In genomic region chr11:48036011-48036410, GRCh38 we compare ENCODE assay signal across 13 cellular contexts. TPM values are rescaled to one million over a fixed set of nuclear protein-coding genes. Genes with fewer than 3 reads are reported as not detected.
DNase-seq lines count a peak whose midpoint lies in the region; ATAC-seq and TF ChIP-seq lines count a peak whose summit lies in the region.
"Had no signal": no experiment of that assay in that cellular context is flagged by ENCODE, and none has a peak within 500 bp of the region (broad histone marks: within the 10 kb centered on the region; RNA-seq: fewer than 3 reads in every experiment).

No MANE protein-coding gene starts in this region.

- H3K4me1 ChIP-seq in colonic mucosa = no peaks in the 10 kb centered on the region
- H3K4me1 ChIP-seq: body of pancreas had no signal

- H3K27me3 ChIP-seq in colonic mucosa = no peaks in the 10 kb centered on the region
- H3K27me3 ChIP-seq: body of pancreas had no signal

- H3K27ac ChIP-seq in substantia nigra (ENCODE audit: low read depth, low read length, poor library complexity, severe bottlenecking) (peak overlapping the region; percentile 92), colonic mucosa (no peak overlapping the region)
- H3K27ac ChIP-seq: body of pancreas, KMS-11 had no signal

- CTCF ChIA-PET in activated naive CD4-positive, alpha-beta T cell treated with anti-CD3 and anti-CD28 coated beads for 36 hours (lab: Charles Lee) = interaction anchor here (0.5 to 1.9 kb wide), 4 partner anchors 15 to 102 kb away, joined by 3 to 5 read pairs (median 4); no protein-coding TSS in a partner anchor

- no peaks in the 10 kb centered on the region for H3K9me3 Mint-ChIP-seq in activated naive CD4-positive, alpha-beta T cell treated with anti-CD3 and anti-CD28 coated beads for 36 hours
- no peaks in the 10 kb centered on the region for H3K9me3 Mint-ChIP-seq in activated T-helper 1 cell treated with anti-CD3 and anti-CD28 coated beads, Interleukin-12 subunit alpha, Interleukin-12 subunit beta, Interleukin-2, Interleukin-4 antibody, amounts not matched to agents 30 ng/mL and 10 ng/mL and 1 ng/mL, durations not matched to agents 14 hours and 24 hours and 36 hours

- intact Hi-C loops in activated naive CD4-positive, alpha-beta T cell treated with anti-CD3 and anti-CD28 coated beads for 36 hours (cut with micrococcal nuclease) = no loop called here
- intact Hi-C loops in activated T-helper 1 cell treated with anti-CD3 and anti-CD28 coated beads, Interleukin-12 subunit alpha, Interleukin-12 subunit beta, Interleukin-2, Interleukin-4 antibody, amounts not matched to agents 30 ng/mL and 10 ng/mL and 1 ng/mL, durations not matched to agents 14 hours and 24 hours and 36 hours (cut with micrococcal nuclease) = no loop called here
- intact Hi-C loops in colonic mucosa (cut with DNase I) = no loop called here

- H3K36me3 ChIP-seq in colonic mucosa = no peaks in the 10 kb centered on the region

- no peaks in the 10 kb centered on the region for H3K36me3 Mint-ChIP-seq in activated naive CD4-positive, alpha-beta T cell treated with anti-CD3 and anti-CD28 coated beads for 36 hours (ENCODE audit: low read depth)
- peaks cover 54% of the 10 kb centered on the region for H3K36me3 Mint-ChIP-seq in activated T-helper 1 cell treated with anti-CD3 and anti-CD28 coated beads, Interleukin-12 subunit alpha, Interleukin-12 subunit beta, Interleukin-2, Interleukin-4 antibody, amounts not matched to agents 30 ng/mL and 10 ng/mL and 1 ng/mL, durations not matched to agents 14 hours and 24 hours and 36 hours (ENCODE audit: low read depth)

- H3K27me3 Mint-ChIP-seq in activated naive CD4-positive, alpha-beta T cell treated with anti-CD3 and anti-CD28 coated beads for 36 hours (ENCODE audit: low read depth) = no peaks in the 10 kb centered on the region
- no peaks in the 10 kb centered on the region for H3K27me3 Mint-ChIP-seq in activated T-helper 1 cell treated with anti-CD3 and anti-CD28 coated beads, Interleukin-12 subunit alpha, Interleukin-12 subunit beta, Interleukin-2, Interleukin-4 antibody, amounts not matched to agents 30 ng/mL and 10 ng/mL and 1 ng/mL, durations not matched to agents 14 hours and 24 hours and 36 hours (ENCODE audit: insufficient read depth)

- ATAC-seq in HG03135 (IDR thresholded peaks at IDR 0.05; ENCODE audit: unreplicated experiment) = no peak
- ATAC-seq: body of pancreas had no signal

- H3K27ac Mint-ChIP-seq in activated naive CD4-positive, alpha-beta T cell treated with anti-CD3 and anti-CD28 coated beads for 36 hours = peak overlapping the region; percentile 2
- H3K27ac Mint-ChIP-seq in activated T-helper 1 cell treated with anti-CD3 and anti-CD28 coated beads, Interleukin-12 subunit alpha, Interleukin-12 subunit beta, Interleukin-2, Interleukin-4 antibody, amounts not matched to agents 30 ng/mL and 10 ng/mL and 1 ng/mL, durations not matched to agents 14 hours and 24 hours and 36 hours = peak overlapping the region; percentile 55

- DNase-seq in activated naive CD4-positive, alpha-beta T cell treated with anti-CD3 and anti-CD28 coated beads for 36 hours = no peak
- no peak for DNase-seq in activated naive CD4-positive, alpha-beta T cell treated with Interleukin-2 at 50 U/mL for 16 hours
- DNase-seq in activated T-helper 1 cell treated with anti-CD3 and anti-CD28 coated beads, Interleukin-12 subunit alpha, Interleukin-12 subunit beta, Interleukin-2, Interleukin-4 antibody, amounts not matched to agents 30 ng/mL and 10 ng/mL and 1 ng/mL, durations not matched to agents 14 hours and 24 hours and 36 hours (ENCODE audit: low spot score) = no peak
- DNase-seq in left kidney (ENCODE audit: low read depth, low spot score) (peak; percentile 62), substantia nigra (lab: John Stamatoyannopoulos, UW) (peak in 6 of 49 donors; percentile 20 to 59 (median 30)), activated gamma-delta T cell treated with Interleukin-2 at 50 U/mL for 16 hours (no peak), colonic mucosa (no peak)
- DNase-seq: activated CD8-positive, alpha-beta memory T cell treated with anti-CD3 and anti-CD28 coated beads for 24 hours; body of pancreas; NCI-H446 treated with DMSO at 0.1 percent for 48 hours; SHP77 treated with DMSO at 0.1 percent for 48 hours had no signal

- H3K4me1 Mint-ChIP-seq in activated naive CD4-positive, alpha-beta T cell treated with anti-CD3 and anti-CD28 coated beads for 36 hours (ENCODE audit: low read depth) = peaks cover 67% of the 10 kb centered on the region
- H3K4me1 Mint-ChIP-seq in activated T-helper 1 cell treated with anti-CD3 and anti-CD28 coated beads, Interleukin-12 subunit alpha, Interleukin-12 subunit beta, Interleukin-2, Interleukin-4 antibody, amounts not matched to agents 30 ng/mL and 10 ng/mL and 1 ng/mL, durations not matched to agents 14 hours and 24 hours and 36 hours (ENCODE audit: low read depth) = peaks cover 77% of the 10 kb centered on the region

- H3K4me3 ChIP-seq in colonic mucosa = no peak overlapping the region
- H3K4me3 ChIP-seq: body of pancreas had no signal

- H3K9me3 ChIP-seq in colonic mucosa = no peaks in the 10 kb centered on the region
- H3K9me3 ChIP-seq: body of pancreas had no signal

- no peak for TF ChIP-seq CTCF in colonic mucosa (IDR thresholded peaks at IDR 0.05)

- H3K4me3 Mint-ChIP-seq in activated naive CD4-positive, alpha-beta T cell treated with anti-CD3 and anti-CD28 coated beads for 36 hours = no peak overlapping the region
- H3K4me3 Mint-ChIP-seq in activated T-helper 1 cell treated with anti-CD3 and anti-CD28 coated beads, Interleukin-12 subunit alpha, Interleukin-12 subunit beta, Interleukin-2, Interleukin-4 antibody, amounts not matched to agents 30 ng/mL and 10 ng/mL and 1 ng/mL, durations not matched to agents 14 hours and 24 hours and 36 hours = peak overlapping the region; percentile 50

- no peak overlapping the region for H3K9ac ChIP-seq in colonic mucosa (ENCODE audit: low read depth in 2 of 2, low read length in 2 of 2)
- H3K9ac ChIP-seq: KMS-11 had no signal

RNA-seq across cellular contexts. Expression of gene PTPRJ, which starts 55.7 kb away (rescaled TPM):
- total RNA-seq in activated naive CD4-positive, alpha-beta T cell treated with anti-CD3 and anti-CD28 coated beads for 36 hours = 10 to 100 TPM in 1 of 2 experiments, 1 to 10 TPM in 1; 8.2 to 10.7 TPM
- 69.6 and 70.3 TPM in 2 replicates for total RNA-seq in activated T-helper 1 cell treated with anti-CD3 and anti-CD28 coated beads, Interleukin-12 subunit alpha, Interleukin-12 subunit beta, Interleukin-2, Interleukin-4 antibody, amounts not matched to agents 30 ng/mL and 10 ng/mL and 1 ng/mL, durations not matched to agents 14 hours and 24 hours and 36 hours
- 10 to 100 TPM; 37.5 to 45.7 TPM for total RNA-seq in colonic mucosa
